ENCODE assay signal across 14 cellular contexts in genomic region chr2:73770725-73771124, GRCh38. TPM values are rescaled to one million over a fixed set of nuclear protein-coding genes. Genes with fewer than 3 reads are reported as not detected.
DNase-seq lines count a peak whose midpoint lies in the region; ATAC-seq and TF ChIP-seq lines count a peak whose summit lies in the region.
"Had no signal": no experiment of that assay in that cellular context is flagged by ENCODE, and none has a peak within 500 bp of the region (broad histone marks: within the 10 kb centered on the region; RNA-seq: fewer than 3 reads in every experiment).

No MANE protein-coding gene starts in this region.

- H3K27me3 ChIP-seq in mammary epithelial cell (ENCODE audit: insufficient read depth, low read length): no peaks in the 10 kb centered on the region
- H3K27me3 ChIP-seq in mesendoderm (ENCODE audit: insufficient read depth, low read length, poor library complexity): no peaks in the 10 kb centered on the region
- no peaks in the 10 kb centered on the region for H3K27me3 ChIP-seq in PC-3 (ENCODE audit: low read length)
- H3K27me3 ChIP-seq: BLaER1 had no signal

- in situ Hi-C loops in mammary epithelial cell (cut with MboI; ENCODE audit: low sequenced_read_pairs in 2 of 2): no loop called here

- peaks cover 67% of the 10 kb centered on the region for H3K36me3 Mint-ChIP-seq in activated CD4-positive, alpha-beta T cell treated with anti-CD3 and anti-CD28 coated beads, Interleukin-2, amount 10 ng/mL, durations not matched to agents 24 days and 14 days (ENCODE audit: low read depth)
- peaks cover 97% of the 10 kb centered on the region for H3K36me3 Mint-ChIP-seq in MCF 10A (ENCODE audit: insufficient read depth, unreplicated experiment)

- dilution Hi-C loops in mammary epithelial cell (cut with HindIII; ENCODE audit: low sequenced_read_pairs): no loop called here

- H3K79me2 ChIP-seq in mammary epithelial cell (ENCODE audit: insufficient read depth, low read length) (peaks cover 72% of the 10 kb centered on the region), mesendoderm (ENCODE audit: control insufficient read depth, insufficient read depth, low read length) (no peaks in the 10 kb centered on the region), PC-3 (ENCODE audit: low read length) (no peaks in the 10 kb centered on the region)

- H3K27ac ChIP-seq in mammary epithelial cell (ENCODE audit: insufficient read depth, low read depth, low read length): no peak overlapping the region
- H3K27ac ChIP-seq in mesendoderm (ENCODE audit: low read depth, low read length): no peak overlapping the region
- no peak overlapping the region for H3K27ac ChIP-seq in PC-3 (ENCODE audit: low read length)
- H3K27ac ChIP-seq: BLaER1 had no signal

- no peak overlapping the region for H3K23ac ChIP-seq in mesendoderm (ENCODE audit: low read length)

- TF ChIP-seq CTCF in MCF 10A (IDR thresholded peaks at IDR 0.05; ENCODE audit: unreplicated experiment) (no peak), mammary epithelial cell (conservative IDR thresholded peaks at IDR 0.05 in 1 of 2, IDR thresholded peaks at IDR 0.05 in 1 of 2; ENCODE audit: extremely low read depth in 1 of 2, insufficient read depth in 1 of 2, low read depth in 1 of 2, low read length in 2 of 2) (no peak), PC-3 (conservative IDR thresholded peaks at IDR 0.05; ENCODE audit: low read depth, low read length) (no peak)

- peak overlapping the region; percentile 6 for H3K27ac Mint-ChIP-seq in activated CD4-positive, alpha-beta T cell treated with anti-CD3 and anti-CD28 coated beads, Interleukin-2, amount 10 ng/mL, durations not matched to agents 24 days and 14 days
- H3K27ac Mint-ChIP-seq in MCF 10A (ENCODE audit: low read depth, unreplicated experiment): peak overlapping the region; percentile 44

- no peak overlapping the region for H4K8ac ChIP-seq in mesendoderm (ENCODE audit: low read depth, low read length)

- H2BK15ac ChIP-seq in mesendoderm (replicated peaks; ENCODE audit: low read depth): no peak overlapping the region

- peaks cover 54% of the 10 kb centered on the region for H3K36me3 ChIP-seq in mammary epithelial cell (ENCODE audit: insufficient read depth, low read length)
- peaks cover 3% of the 10 kb centered on the region for H3K36me3 ChIP-seq in mesendoderm (ENCODE audit: control insufficient read depth, insufficient read depth, low read length)
- H3K36me3 ChIP-seq in PC-3 (ENCODE audit: low read depth, low read length): peaks cover 57% of the 10 kb centered on the region

- CTCF ChIA-PET in MCF 10A (lab: Yijun Ruan, JAX) (no interaction called here), mammary epithelial cell (lab: Charles Lee; ENCODE audit: low non-redundant PET) (no interaction called here), PC-3 (lab: Charles Lee) (interaction anchor here (0.6 kb wide), 1 partner anchor 250 kb away, joined by 3 read pairs; no protein-coding TSS in a partner anchor)

- no peaks in the 10 kb centered on the region for H3K27me3 Mint-ChIP-seq in activated CD4-positive, alpha-beta T cell treated with anti-CD3 and anti-CD28 coated beads, Interleukin-2, amount 10 ng/mL, durations not matched to agents 24 days and 14 days
- H3K27me3 Mint-ChIP-seq in MCF 10A (ENCODE audit: insufficient read depth, unreplicated experiment): no peaks in the 10 kb centered on the region

- no peak overlapping the region for H3K56ac ChIP-seq in mesendoderm (ENCODE audit: low read length)

- POLR2A ChIA-PET in MCF 10A (lab: Yijun Ruan, JAX): no interaction called here
- POLR2A ChIA-PET in PC-3 (lab: Charles Lee; ENCODE audit: unreplicated experiment): no interaction called here

- H4K20me1 ChIP-seq in mammary epithelial cell (ENCODE audit: insufficient read depth, low read length) (no peaks in the 10 kb centered on the region), PC-3 (ENCODE audit: low read length) (no peaks in the 10 kb centered on the region)

- no peak overlapping the region for H2BK5ac ChIP-seq in mesendoderm (ENCODE audit: low read length)

- H3K4me2 ChIP-seq in mammary epithelial cell (ENCODE audit: insufficient read depth, low read depth, low read length) (no peak overlapping the region), mesendoderm (ENCODE audit: low read length) (no peak overlapping the region), PC-3 (ENCODE audit: low read length) (no peak overlapping the region)
- H3K4me2 ChIP-seq: BLaER1 had no signal

- H3K9me3 ChIP-seq in mammary epithelial cell (replicated peaks; ENCODE audit: insufficient read depth, low read length): no peaks in the 10 kb centered on the region
- H3K9me3 ChIP-seq in PC-3 (ENCODE audit: low read length): no peaks in the 10 kb centered on the region
- H3K9me3 ChIP-seq: BLaER1 had no signal

- H3K4me1 ChIP-seq in mammary epithelial cell (ENCODE audit: insufficient read depth, low read length): peaks cover under 1% of the 10 kb centered on the region
- H3K4me1 ChIP-seq in mesendoderm (ENCODE audit: control insufficient read depth, low read depth, low read length): no peaks in the 10 kb centered on the region
- H3K4me1 ChIP-seq in PC-3 (ENCODE audit: insufficient read depth, low read length): no peaks in the 10 kb centered on the region
- H3K4me1 ChIP-seq: BLaER1 had no signal

- no peak overlapping the region for H3K9ac ChIP-seq in mammary epithelial cell (ENCODE audit: insufficient read depth, low read length)
- H3K9ac ChIP-seq in mesendoderm (ENCODE audit: low read length): no peak overlapping the region
- no peak overlapping the region for H3K9ac ChIP-seq in PC-3 (ENCODE audit: low read length)
- H3K9ac ChIP-seq: BLaER1 had no signal

- H4K5ac ChIP-seq in mesendoderm (ENCODE audit: low read length): no peak overlapping the region

- WGBS in mammary epithelial cell (ENCODE audit: low coverage, missing lambda C conversion rate): 65% methylated on average over 3 of the region's 3 CpGs
- no CpG with 5 or more reads among the region's 3 CpGs for WGBS in mesendoderm (ENCODE audit: extremely low coverage, insufficient coverage, low lambda C conversion rate)

- peaks cover 15% of the 10 kb centered on the region for H3K4me1 Mint-ChIP-seq in activated CD4-positive, alpha-beta T cell treated with anti-CD3 and anti-CD28 coated beads, Interleukin-2, amount 10 ng/mL, durations not matched to agents 24 days and 14 days
- H3K4me1 Mint-ChIP-seq in MCF 10A (ENCODE audit: insufficient read depth, unreplicated experiment): peaks cover 23% of the 10 kb centered on the region

- H2BK120ac ChIP-seq in mesendoderm (ENCODE audit: low read depth, low read length): no peak overlapping the region

- H3K4me3 Mint-ChIP-seq in activated CD4-positive, alpha-beta T cell treated with anti-CD3 and anti-CD28 coated beads, Interleukin-2, amount 10 ng/mL, durations not matched to agents 24 days and 14 days: no peak overlapping the region
- H3K4me3 Mint-ChIP-seq in MCF 10A (ENCODE audit: unreplicated experiment): no peak overlapping the region

- H3K18ac ChIP-seq in mesendoderm (ENCODE audit: low read length): no peak overlapping the region

- no peak overlapping the region for H2AK5ac ChIP-seq in mesendoderm (ENCODE audit: low read length)

- no TSS peak for BruUV-seq in MCF 10A (replicated peaks; lab: Mats Ljungman, UMichigan)
- BruUV-seq in mammary epithelial cell (replicated peaks; lab: Mats Ljungman, UMichigan): no TSS peak
- BruUV-seq in PC-3 (replicated peaks; lab: Mats Ljungman, UMichigan): no TSS peak

- H2AFZ ChIP-seq in mammary epithelial cell (ENCODE audit: low read depth, low read length) (no peak overlapping the region), PC-3 (ENCODE audit: low read length) (no peak overlapping the region)

- no peak overlapping the region for H3K4ac ChIP-seq in mesendoderm (ENCODE audit: low read depth, low read length)

- no peaks in the 10 kb centered on the region for H3K9me3 Mint-ChIP-seq in activated CD4-positive, alpha-beta T cell treated with anti-CD3 and anti-CD28 coated beads, Interleukin-2, amount 10 ng/mL, durations not matched to agents 24 days and 14 days
- no peaks in the 10 kb centered on the region for H3K9me3 Mint-ChIP-seq in MCF 10A (ENCODE audit: unreplicated experiment)

- ATAC-seq in HG03520 (IDR thresholded peaks at IDR 0.05; ENCODE audit: unreplicated experiment) (no peak), PC-3 (no peak)
- ATAC-seq: HCT116 had no signal

- no peak for DNase-seq in activated CD4-positive, alpha-beta T cell treated with anti-CD3 and anti-CD28 coated beads, Interleukin-2, amount 10 ng/mL, durations not matched to agents 24 days and 14 days
- DNase-seq in activated CD4-positive, alpha-beta T cell treated with anti-CD3 and anti-CD28 coated beads for 1 hour: no peak
- DNase-seq in MCF 10A (ENCODE audit: unreplicated experiment): no peak
- DNase-seq in mammary epithelial cell: no peak
- DNase-seq in mesendoderm: peak; percentile 15
- DNase-seq in SHP77 (lab: John Stamatoyannopoulos, UW): no peak
- DNase-seq in PC-3: no peak
- DNase-seq: 8988T, AML-193, DMS53, GF-D8 had no signal

- no peak overlapping the region for H3K4me3 ChIP-seq in mammary epithelial cell (replicated peaks in 1 of 3; ENCODE audit: insufficient read depth in 1 of 3, low read depth in 2 of 3, low read length in 3 of 3)
- H3K4me3 ChIP-seq in mesendoderm (ENCODE audit: low read length): no peak overlapping the region
- no peak overlapping the region for H3K4me3 ChIP-seq in PC-3 (ENCODE audit: low read length)
- H3K4me3 ChIP-seq: BLaER1 had no signal

- H3F3A ChIP-seq in PC-3 (ENCODE audit: low read length, unreplicated experiment): no peaks in the 10 kb centered on the region

- no peaks in the 10 kb centered on the region for H3K79me1 ChIP-seq in mesendoderm (ENCODE audit: low read length)

- intact Hi-C loops in activated CD4-positive, alpha-beta T cell treated with anti-CD3 and anti-CD28 coated beads, Interleukin-2, amount 10 ng/mL, durations not matched to agents 24 days and 14 days (cut with micrococcal nuclease): no loop called here
- intact Hi-C loops in MCF 10A (cut with micrococcal nuclease): no loop called here
- intact Hi-C loops in mammary epithelial cell (cut with micrococcal nuclease): no loop called here
- intact Hi-C loops in PC-3 (cut with micrococcal nuclease): no loop called here

- H3K9me2 ChIP-seq in PC-3 (replicated peaks; ENCODE audit: low read length): no peaks in the 10 kb centered on the region

RNA-seq across cellular contexts. Expression of gene DUSP11, which starts 9.2 kb away (rescaled TPM):
- total RNA-seq in activated CD4-positive, alpha-beta T cell treated with anti-CD3 and anti-CD28 coated beads, Interleukin-2, amount 10 ng/mL, durations not matched to agents 24 days and 14 days: 38.1 and 39.5 TPM in 2 replicates
- total RNA-seq in MCF 10A (2022) (45.0 and 46.3 TPM in 2 replicates), mammary epithelial cell (10 to 100 TPM; 39.1 to 40.5 TPM), PC-3 (2014; rRNA removed) (17.5 and 30.4 TPM in 2 replicates)
- 39.5 TPM for polyA plus RNA-seq in mammary epithelial cell
- polyA minus RNA-seq in mammary epithelial cell: 16.6 TPM
- polyA plus RNA-seq in mesendoderm (2013, experiment 1 of 2): 29.4 TPM
- polyA plus RNA-seq in mesendoderm (2013, experiment 2 of 2): 33.2 TPM

RNA-seq across cellular contexts. Expression of gene C2orf78, which starts 13.3 kb away (rescaled TPM):
- 0.07 TPM in 1 of 2 replicates, not detected in the other for total RNA-seq in activated CD4-positive, alpha-beta T cell treated with anti-CD3 and anti-CD28 coated beads, Interleukin-2, amount 10 ng/mL, durations not matched to agents 24 days and 14 days
- total RNA-seq in MCF 10A (2022) (not detected in 2 replicates), mammary epithelial cell (not detected), PC-3 (2014; rRNA removed) (not detected in 2 replicates)
- polyA plus RNA-seq in mammary epithelial cell: 0.02 TPM
- polyA minus RNA-seq in mammary epithelial cell: not detected
- 0.18 TPM for polyA plus RNA-seq in mesendoderm (2013, experiment 1 of 2)
- 0.11 TPM for polyA plus RNA-seq in mesendoderm (2013, experiment 2 of 2)

RNA-seq across cellular contexts. Expression of gene TPRKB, which starts 33.6 kb away (rescaled TPM):
- total RNA-seq in activated CD4-positive, alpha-beta T cell treated with anti-CD3 and anti-CD28 coated beads, Interleukin-2, amount 10 ng/mL, durations not matched to agents 24 days and 14 days: 37.6 and 38.5 TPM in 2 replicates
- total RNA-seq in MCF 10A (2022) (40.4 and 51.0 TPM in 2 replicates), mammary epithelial cell (10 to 100 TPM; 18.2 to 23.8 TPM), PC-3 (2014; rRNA removed) (42.2 and 51.4 TPM in 2 replicates)
- polyA plus RNA-seq in mammary epithelial cell: 36.0 TPM
- polyA minus RNA-seq in mammary epithelial cell: not detected
- polyA plus RNA-seq in mesendoderm (2013, experiment 1 of 2): 95.7 TPM
- 92.3 TPM for polyA plus RNA-seq in mesendoderm (2013, experiment 2 of 2)

RNA-seq across cellular contexts. Expression of gene STAMBP, which starts 58.0 kb away (rescaled TPM):
- 58.4 and 59.9 TPM in 2 replicates for total RNA-seq in activated CD4-positive, alpha-beta T cell treated with anti-CD3 and anti-CD28 coated beads, Interleukin-2, amount 10 ng/mL, durations not matched to agents 24 days and 14 days
- 64.9 and 66.3 TPM in 2 replicates for total RNA-seq in MCF 10A (2022)
- total RNA-seq in mammary epithelial cell: 10 to 100 TPM; 52.2 to 77.8 TPM
- 78.6 TPM for polyA plus RNA-seq in mammary epithelial cell
- 73.9 TPM for polyA minus RNA-seq in mammary epithelial cell
- polyA plus RNA-seq in mesendoderm (2013, experiment 1 of 2): 60.1 TPM
- 62.7 TPM for polyA plus RNA-seq in mesendoderm (2013, experiment 2 of 2)
- 23.8 and 32.2 TPM in 2 replicates for total RNA-seq in PC-3 (2014; rRNA removed)
